Comparison of ENCODE assay signal across 8 cellular contexts in the genomic region with DNA sequence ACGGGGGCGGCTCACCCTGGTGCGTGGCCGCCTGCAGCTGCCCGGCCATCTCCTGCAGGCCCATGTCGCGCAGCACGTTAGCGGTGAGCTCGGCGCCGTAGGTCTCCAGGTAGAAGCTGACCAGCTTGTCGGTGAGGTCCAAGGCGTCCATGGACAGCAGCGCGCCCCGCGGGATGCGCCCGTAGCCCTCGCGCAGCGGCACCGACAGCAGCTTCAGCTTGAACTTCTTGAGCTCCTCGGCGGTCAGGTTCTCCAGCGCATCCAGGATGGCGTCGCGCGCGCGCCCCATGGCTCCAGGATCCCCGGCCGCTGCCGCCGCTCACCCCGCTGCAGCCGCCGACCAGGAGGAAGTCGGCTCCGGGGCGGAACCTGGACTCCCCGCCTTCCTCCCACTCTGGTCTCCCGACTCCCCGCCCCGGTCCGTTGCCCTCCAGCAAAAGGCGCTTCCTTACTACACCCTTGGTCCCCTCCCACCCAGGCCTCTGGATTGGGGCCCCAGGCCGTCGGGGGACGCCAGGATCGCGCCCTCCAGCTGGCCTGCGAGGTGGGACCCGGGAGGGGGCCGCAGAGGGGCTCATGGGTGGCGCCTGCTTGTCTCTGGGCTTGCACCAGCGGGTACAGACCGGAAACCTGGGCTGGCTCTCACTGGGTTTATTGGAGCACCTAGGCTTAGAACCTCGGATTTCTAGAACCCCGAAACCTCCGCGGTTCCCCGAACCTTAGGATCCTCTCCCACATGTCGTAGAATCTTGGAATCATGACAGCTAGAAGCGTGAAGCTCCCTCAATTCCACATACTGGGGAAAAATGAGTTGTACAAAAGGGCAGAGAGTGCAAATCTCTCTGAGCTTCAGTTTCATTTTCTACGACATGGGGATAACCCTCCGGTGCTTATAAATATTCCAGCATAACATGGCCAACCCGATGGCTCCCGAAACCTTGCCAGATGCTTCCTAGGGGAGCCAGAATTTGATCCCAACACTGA. TPM values are rescaled to one million over a fixed set of nuclear protein-coding genes. Genes with fewer than 3 reads are reported as not detected.
DNase-seq lines count a peak whose midpoint lies in the region; ATAC-seq, FAIRE-seq and TF ChIP-seq lines count a peak whose summit lies in the region.

Gene PYCARD, minus strand, starts transcription at position 359 of the 984 bp plus-strand sequence. Its CDS starts 70 bp downstream, at position 289.

- peak within 1 kb of the TSS; percentile 85 for H3K4me3 Mint-ChIP-seq in activated T-helper 1 cell treated with anti-CD3 and anti-CD28 coated beads, Interleukin-12 subunit alpha, Interleukin-12 subunit beta, Interleukin-2, Interleukin-4 antibody, amounts not matched to agents 30 ng/mL and 10 ng/mL and 1 ng/mL, durations not matched to agents 14 hours and 24 hours and 36 hours

- H3K4me1 ChIP-seq in BLaER1 treated with 17β-estradiol and CSF1 and Interleukin-3, amounts not matched to agents 10 nM and 100 nM, result peaks cover 65 to 77% (median 72%) of the 10 kb centered on the region in 10 experiments
- peaks cover 0 to 4% (median 0%) of the 10 kb centered on the region in 3 donors for H3K4me1 ChIP-seq in pancreas
- peaks cover 10% of the 10 kb centered on the region for H3K4me1 ChIP-seq in SJCRH30

- no peaks in the 10 kb centered on the region for H3K9me3 ChIP-seq in BLaER1 treated with 17β-estradiol and CSF1 and Interleukin-3, amounts not matched to agents 10 nM and 100 nM (replicated peaks in 1 of 11)
- H3K9me3 ChIP-seq in pancreas, result no peaks in the 10 kb centered on the region
- no peaks in the 10 kb centered on the region for H3K9me3 ChIP-seq in SJCRH30 (replicated peaks)

- peaks cover 55% of the 10 kb centered on the region for H3K4me1 Mint-ChIP-seq in activated T-helper 1 cell treated with anti-CD3 and anti-CD28 coated beads, Interleukin-12 subunit alpha, Interleukin-12 subunit beta, Interleukin-2, Interleukin-4 antibody, amounts not matched to agents 30 ng/mL and 10 ng/mL and 1 ng/mL, durations not matched to agents 14 hours and 24 hours and 36 hours (ENCODE audit: low read depth)

- intact Hi-C loops in activated T-helper 1 cell treated with anti-CD3 and anti-CD28 coated beads, Interleukin-12 subunit alpha, Interleukin-12 subunit beta, Interleukin-2, Interleukin-4 antibody, amounts not matched to agents 30 ng/mL and 10 ng/mL and 1 ng/mL, durations not matched to agents 14 hours and 24 hours and 36 hours (cut with micrococcal nuclease), result loop anchor here (5.0 kb wide), 2 partner anchors 155 to 665 kb away; partner anchors contain the start of gene ITGAX
- intact Hi-C loops in Right ventricle myocardium inferior (cut with DNase I), result no loop called here
- intact Hi-C loops in pancreas (cut with DNase I), result no loop called here

- no peaks in the 10 kb centered on the region for H3K27me3 ChIP-seq in BLaER1 treated with 17β-estradiol and CSF1 and Interleukin-3, amounts not matched to agents 10 nM and 100 nM
- H3K27me3 ChIP-seq in pancreas, result no peaks in the 10 kb centered on the region
- H3K27me3 ChIP-seq in SJCRH30, result no peaks in the 10 kb centered on the region

- H3K4me2 ChIP-seq in BLaER1 treated with 17β-estradiol and CSF1 and Interleukin-3, amounts not matched to agents 10 nM and 100 nM, result peak within 1 kb of the TSS; percentile 92 to 99 (median 96)

- peaks cover 16% of the 10 kb centered on the region for H3K36me3 Mint-ChIP-seq in activated T-helper 1 cell treated with anti-CD3 and anti-CD28 coated beads, Interleukin-12 subunit alpha, Interleukin-12 subunit beta, Interleukin-2, Interleukin-4 antibody, amounts not matched to agents 30 ng/mL and 10 ng/mL and 1 ng/mL, durations not matched to agents 14 hours and 24 hours and 36 hours (ENCODE audit: low read depth)

- H3K9me3 Mint-ChIP-seq in activated T-helper 1 cell treated with anti-CD3 and anti-CD28 coated beads, Interleukin-12 subunit alpha, Interleukin-12 subunit beta, Interleukin-2, Interleukin-4 antibody, amounts not matched to agents 30 ng/mL and 10 ng/mL and 1 ng/mL, durations not matched to agents 14 hours and 24 hours and 36 hours, result no peaks in the 10 kb centered on the region

- H4K20me1 ChIP-seq in BLaER1 treated with 17β-estradiol and CSF1 and Interleukin-3, amounts not matched to agents 10 nM and 100 nM, result peaks cover 29 to 43% (median 39%) of the 10 kb centered on the region in 11 experiments

- peak within 1 kb of the TSS; percentile 80 for H3K27ac Mint-ChIP-seq in activated T-helper 1 cell treated with anti-CD3 and anti-CD28 coated beads, Interleukin-12 subunit alpha, Interleukin-12 subunit beta, Interleukin-2, Interleukin-4 antibody, amounts not matched to agents 30 ng/mL and 10 ng/mL and 1 ng/mL, durations not matched to agents 14 hours and 24 hours and 36 hours

- peaks cover 5% of the 10 kb centered on the region for H3K27me3 Mint-ChIP-seq in activated T-helper 1 cell treated with anti-CD3 and anti-CD28 coated beads, Interleukin-12 subunit alpha, Interleukin-12 subunit beta, Interleukin-2, Interleukin-4 antibody, amounts not matched to agents 30 ng/mL and 10 ng/mL and 1 ng/mL, durations not matched to agents 14 hours and 24 hours and 36 hours (ENCODE audit: insufficient read depth)

- peak within 1 kb of the TSS; percentile 83 to 90 (median 86) for H3K9ac ChIP-seq in BLaER1 treated with 17β-estradiol and CSF1 and Interleukin-3, amounts not matched to agents 10 nM and 100 nM

- peak within 1 kb of the TSS; percentile 66 to 91 (median 79) for H3K4me3 ChIP-seq in BLaER1 treated with 17β-estradiol and CSF1 and Interleukin-3, amounts not matched to agents 10 nM and 100 nM
- peak within 1 kb of the TSS; percentile 45 to 63 (median 56) for H3K4me3 ChIP-seq in pancreas
- no peak within 1 kb of the TSS for H3K4me3 ChIP-seq in SJCRH30

- H3K27ac ChIP-seq in BLaER1 treated with 17β-estradiol and CSF1 and Interleukin-3, amounts not matched to agents 10 nM and 100 nM, result peak within 1 kb of the TSS; percentile 62 to 93 (median 87); a peak in 21 of 22 replicates
- H3K27ac ChIP-seq in pancreas, result peak within 1 kb of the TSS in 3 of 4 donors; percentile 22 to 69 (median 24)
- no peak within 1 kb of the TSS for H3K27ac ChIP-seq in SJCRH30

- peaks cover 12 to 35% (median 24%) of the 10 kb centered on the region in 11 experiments; a peak in 19 of 22 replicates for H3K36me3 ChIP-seq in BLaER1 treated with 17β-estradiol and CSF1 and Interleukin-3, amounts not matched to agents 10 nM and 100 nM
- no peaks in the 10 kb centered on the region for H3K36me3 ChIP-seq in pancreas
- H3K36me3 ChIP-seq in SJCRH30, result peaks cover 10% of the 10 kb centered on the region; the same call in 1 of the 2 replicates

- 16 to 22% methylated on average over 56 to 71 of the region's 71 CpGs for WGBS in pancreas, 2 donors

- ATAC-seq in GM19351 (IDR thresholded peaks at IDR 0.05; ENCODE audit: unreplicated experiment), result peak; percentile 29
- peak; percentile 79 for ATAC-seq in Right ventricle myocardium inferior
- ATAC-seq in pancreas, result peak; percentile 47 to 78 (median 70)

- FAIRE-seq in pancreas (lab: Jason Lieb, UNC), result no peak

- no peak for TF ChIP-seq CTCF in pancreas (IDR thresholded peaks at IDR 0.05)

- DNase-seq in KBM-7 (peak; percentile 75), Right ventricle myocardium inferior (ENCODE audit: missing footprints) (peak; percentile 85), pancreas (peak in 5 of 6 donors; percentile 39 to 83 (median 48)), SK-N-DZ (ENCODE audit: low spot score) (no peak), SJCRH30 (no peak)
- no peak for DNase-seq in activated T-helper 1 cell treated with anti-CD3 and anti-CD28 coated beads, Interleukin-12 subunit alpha, Interleukin-12 subunit beta, Interleukin-2, Interleukin-4 antibody, amounts not matched to agents 30 ng/mL and 10 ng/mL and 1 ng/mL, durations not matched to agents 14 hours and 24 hours and 36 hours (ENCODE audit: low spot score)

- in situ Hi-C loops in KBM-7 (cut with MboI; ENCODE audit: low pct_unique_long_range_greater_than_20kb, low sequenced_read_pairs), result no loop called here

RNA-seq across cellular contexts. Expression of gene PYCARD, which starts in this region (rescaled TPM):
- total RNA-seq in activated T-helper 1 cell treated with anti-CD3 and anti-CD28 coated beads, Interleukin-12 subunit alpha, Interleukin-12 subunit beta, Interleukin-2, Interleukin-4 antibody, amounts not matched to agents 30 ng/mL and 10 ng/mL and 1 ng/mL, durations not matched to agents 14 hours and 24 hours and 36 hours, result 20.9 and 21.2 TPM in 2 replicates
- total RNA-seq in Right ventricle myocardium inferior, result 9.1 TPM
- 10 to 100 TPM in 2 of 6 donors, 1 to 10 TPM in 4; 3.3 to 27.3 (median 6.7) TPM for total RNA-seq in pancreas
- polyA plus RNA-seq in pancreas, result 10 to 100 TPM; 13.9 to 14.1 TPM
- not detected in 2 replicates for polyA plus RNA-seq in SK-N-DZ (2014; cell fraction: cytosol; rRNA removed)
- polyA plus RNA-seq in SK-N-DZ (2014; cell fraction: nucleus; rRNA removed), result not detected in 2 replicates
- not detected in 2 replicates for total RNA-seq in SJCRH30 (2014; rRNA removed; shearing (Covaris generic))

Comparison
In these comparisons a context has a peak if more than half of its experiments do, and no peak if none do; other contexts are left out.
1. ATAC-seq: peak in every context shown above with its lines; median percentile 79 in Right ventricle myocardium inferior; 70 in pancreas; 29 in GM19351.
2. DNase-seq: peak in KBM-7 (single experiment), Right ventricle myocardium inferior (single experiment) and pancreas (5 of 6); none in activated T-helper 1 cell treated with anti-CD3 and anti-CD28 coated beads, Interleukin-12 subunit alpha, Interleukin-12 subunit beta, Interleukin-2, Interleukin-4 antibody, amounts not matched to agents 30 ng/mL and 10 ng/mL and 1 ng/mL, durations not matched to agents 14 hours and 24 hours and 36 hours (single experiment), SK-N-DZ (single experiment) and SJCRH30 (0 of 2).